ENCODE assay signal across 8 cellular contexts in genomic region chr1:100894622-100895539, GRCh38. TPM values are rescaled to one million over a fixed set of nuclear protein-coding genes. Genes with fewer than 3 reads are reported as not detected.
A peak's percentile ranks its signal among the peaks of the same experiment; 100 is the strongest.
DNase-seq lines count a peak whose midpoint lies in the region; ATAC-seq, FAIRE-seq and TF ChIP-seq lines count a peak whose summit lies in the region.

Gene EXTL2, minus strand, starts transcription at chr1:100894842. Its CDS starts 6,085 bp downstream, at chr1:100888757.

- peaks cover 0 to 4% of the 10 kb centered on the region in 2 donors for H3K36me3 ChIP-seq in kidney (ENCODE audit: control insufficient read depth in 1 of 2, insufficient read depth in 2 of 2, low read length in 2 of 2)

- H3K27ac ChIP-seq in kidney (ENCODE audit: low read depth in 2 of 2, low read length in 2 of 2): peak within 1 kb of the TSS; percentile 99

- H3K9me3 ChIP-seq in kidney (ENCODE audit: control insufficient read depth in 1 of 2, low read length in 2 of 2): no peaks in the 10 kb centered on the region

- H3K4me1 ChIP-seq in kidney (ENCODE audit: control insufficient read depth in 1 of 2, insufficient read depth in 1 of 2, low read depth in 1 of 2, low read length in 2 of 2): peaks cover 8 to 19% of the 10 kb centered on the region in 2 donors

- intact Hi-C loops in kidney (cut with DNase I): no loop called here

- TF ChIP-seq CTCF in AG09309 (IDR thresholded peaks at IDR 0.05; ENCODE audit: control insufficient read depth, insufficient read depth, low read depth, low read length, missing control alignments) (no peak), kidney (IDR thresholded peaks at IDR 0.05; ENCODE audit: borderline replicate concordance, extremely low read depth, insufficient read depth) (no peak)

- peak within 1 kb of the TSS; percentile 93 to 98 for H3K9ac ChIP-seq in kidney (ENCODE audit: low read length in 2 of 2)

- peak; percentile 8 for FAIRE-seq in kidney (lab: Jason Lieb, UNC)

- ATAC-seq in GM18909 (IDR thresholded peaks at IDR 0.05; ENCODE audit: poor library complexity, unreplicated experiment) (peak; percentile 51), HG03196 (IDR thresholded peaks at IDR 0.05; ENCODE audit: unreplicated experiment) (peak; percentile 39)

- DNase-seq in AG09309 (ENCODE audit: low read depth) (no peak), NCI-H226 (peak; percentile 77), cerebellum (ENCODE audit: low spot score) (peak; percentile 92), kidney (peak; percentile 95)
- peak; percentile 20 for DNase-seq in activated CD4-positive, alpha-beta T cell treated with anti-CD3 and anti-CD28 coated beads for 1 hour
- DNase-seq in stimulated activated CD4-positive, alpha-beta T cell treated with anti-CD3 and anti-CD28 coated beads, Interleukin-15, amount 100 ng/mL, for 1 hour (ENCODE audit: low read depth in 1 of 2, low spot score in 1 of 2): peak; percentile 14 to 37

- H3K4me3 ChIP-seq in AG09309 (ENCODE audit: control insufficient read depth, low read depth, low read length) (peak within 1 kb of the TSS; percentile 100), kidney (ENCODE audit: low read length in 2 of 2) (peak within 1 kb of the TSS; percentile 98 to 100)

RNA-seq across cellular contexts. Expression of gene EXTL2, which starts in this region (rescaled TPM):
- total RNA-seq in cerebellum (38.5 TPM), kidney (10.5 TPM)
- polyA plus RNA-seq in kidney (ENCODE audit: insufficient read depth, low read depth, low replicate concordance): 11.3 TPM
